ENCODE assay signal across 21 cellular contexts in genomic region chr7:91800389-91800788, GRCh38.
DNase-seq lines count a peak whose midpoint lies in the region; ATAC-seq, FAIRE-seq and TF ChIP-seq lines count a peak whose summit lies in the region.
"Had no signal": no experiment of that assay in that cellular context is flagged by ENCODE, and none has a peak within 500 bp of the region (broad histone marks: within the 10 kb centered on the region; RNA-seq: fewer than 3 reads in every experiment).

No MANE protein-coding gene starts in this region.

- H3K36me3 ChIP-seq in HepG2 (replicated peaks in 1 of 2; ENCODE audit: control insufficient read depth in 1 of 2, insufficient read depth in 2 of 2, low read length in 2 of 2) (no peaks in the 10 kb centered on the region), right lobe of liver (no peaks in the 10 kb centered on the region), left ventricle myocardium inferior (no peaks in the 10 kb centered on the region), stomach (peaks cover 0 to 10% (median 0%) of the 10 kb centered on the region in 4 donors)
- H3K36me3 ChIP-seq: SJCRH30 had no signal

- H3K4me3 Mint-ChIP-seq in stimulated activated memory B cell treated with anti-CD40 and anti-IgM and Interleukin-4, amounts not matched to agents 10 μg/mL and 1 μg/mL and 100 μg/mL, for 72 hours: no peak overlapping the region
- H3K4me3 Mint-ChIP-seq: B cell, CD14-positive monocyte, GM23338 had no signal

- H4K20me1 ChIP-seq in HepG2 (ENCODE audit: insufficient read depth, low read length): no peaks in the 10 kb centered on the region

- in situ Hi-C loops in HepG2 (cut with HindIII; ENCODE audit: extremely low pct_ligation_motif_present, low pct_unique_long_range_greater_than_20kb): no loop called here

- no peak overlapping the region for H2AFZ ChIP-seq in HepG2 (ENCODE audit: low read length)
- H2AFZ ChIP-seq: GM23338 had no signal

- TF ChIP-seq POLR2A in HepG2 (IDR thresholded peaks at IDR 0.05; ENCODE audit: insufficient read depth in 1 of 2, low read depth in 2 of 2, low read length in 2 of 2): no peak
- no peak for TF ChIP-seq POLR2A in right lobe of liver (IDR thresholded peaks at IDR 0.05)
- TF ChIP-seq POLR2A in stomach (IDR thresholded peaks at IDR 0.05): no peak

- H3K27me3 Mint-ChIP-seq in stimulated activated memory B cell treated with anti-CD40 and anti-IgM and Interleukin-4, amounts not matched to agents 10 μg/mL and 1 μg/mL and 100 μg/mL, for 72 hours: no peaks in the 10 kb centered on the region
- H3K27me3 Mint-ChIP-seq: B cell had no signal

- H3K27me3 ChIP-seq in HepG2 (ENCODE audit: control insufficient read depth in 1 of 2, insufficient read depth in 2 of 2, low read length in 2 of 2) (no peaks in the 10 kb centered on the region), right lobe of liver (no peaks in the 10 kb centered on the region), left ventricle myocardium inferior (ENCODE audit: low read depth) (no peaks in the 10 kb centered on the region), stomach (no peaks in the 10 kb centered on the region)
- H3K27me3 ChIP-seq: SJCRH30 had no signal

- CTCF ChIA-PET in HepG2 (lab: Yijun Ruan, JAX; ENCODE audit: low intra/inter-chr PET ratio, low total read pairs): no interaction called here

- no peak overlapping the region for H3K9ac ChIP-seq in HepG2 (ENCODE audit: insufficient read depth, low read depth, low read length)

- no peak for FAIRE-seq in HepG2 (lab: Jason Lieb, UNC)
- FAIRE-seq: D721Med, GM18507 had no signal

- H3K79me2 ChIP-seq in HepG2 (ENCODE audit: insufficient read depth, low read length): no peaks in the 10 kb centered on the region

- POLR2A ChIA-PET in HepG2 (lab: Yijun Ruan, JAX): no interaction called here

- H3K9me3 ChIP-seq in HepG2 (ENCODE audit: low read length): no peaks in the 10 kb centered on the region
- no peaks in the 10 kb centered on the region for H3K9me3 ChIP-seq in right lobe of liver
- H3K9me3 ChIP-seq in left ventricle myocardium inferior (replicated peaks): no peaks in the 10 kb centered on the region
- no peaks in the 10 kb centered on the region for H3K9me3 ChIP-seq in stomach
- H3K9me3 ChIP-seq: SJCRH30 had no signal

- no peak overlapping the region for H3K4me2 ChIP-seq in HepG2 (ENCODE audit: low read depth, low read length)
- H3K4me2 ChIP-seq: GM23338 had no signal

- intact Hi-C loops in HepG2 (cut with micrococcal nuclease; ENCODE audit: unreplicated experiment): no loop called here
- intact Hi-C loops in right lobe of liver (cut with DNase I): no loop called here
- intact Hi-C loops in left ventricle myocardium inferior (cut with micrococcal nuclease): no loop called here
- intact Hi-C loops in stomach (cut with DNase I; ENCODE audit: low total_unique reads): no loop called here

- H3K4me1 ChIP-seq in HepG2 (ENCODE audit: insufficient read depth, low read length) (peaks cover 10% of the 10 kb centered on the region; the same call in 1 of the 2 replicates), right lobe of liver (no peaks in the 10 kb centered on the region), left ventricle myocardium inferior (peaks cover 10% of the 10 kb centered on the region), stomach (no peaks in the 10 kb centered on the region)
- H3K4me1 ChIP-seq: SJCRH30 had no signal

- no peak for DNase-seq in HepG2 (ENCODE audit: low spot score)
- no peak for DNase-seq in right lobe of liver
- DNase-seq in left ventricle myocardium inferior: peak; percentile 35
- no peak for DNase-seq in stomach
- DNase-seq: DMS53, GDM1, HCEC 1CT, KG1, NCI-H1092 treated with DMSO at 0.1 percent for 48 hours, NCI-H1436 treated with DMSO at 0.1 percent for 48 hours, NCI-H1930, SJCRH30 had no signal

- H3K4me1 Mint-ChIP-seq in stimulated activated memory B cell treated with anti-CD40 and anti-IgM and Interleukin-4, amounts not matched to agents 10 μg/mL and 1 μg/mL and 100 μg/mL, for 72 hours: no peaks in the 10 kb centered on the region
- H3K4me1 Mint-ChIP-seq: B cell, CD14-positive monocyte, GM23338 had no signal

- 61% methylated on average over 2 of the region's 9 CpGs for WGBS in HepG2 (ENCODE audit: low lambda C conversion rate)
- 71% methylated on average over 2 of the region's 9 CpGs for WGBS in right lobe of liver (ENCODE audit: insufficient coverage, low coverage, low lambda C conversion rate, missing lambda C conversion rate)
- WGBS in stomach, 5 donors: 87 to 95% (median 93%) methylated on average over 6 to 9 of the region's 9 CpGs

- BruUV-seq in HepG2 (replicated peaks; lab: Mats Ljungman, UMichigan): no TSS peak

- H3K4me3 ChIP-seq in HepG2 (replicated peaks in 1 of 3; ENCODE audit: insufficient read depth in 1 of 3, low read depth in 2 of 3, low read length in 3 of 3) (no peak overlapping the region), right lobe of liver (no peak overlapping the region), left ventricle myocardium inferior (no peak overlapping the region), stomach (no peak overlapping the region)
- H3K4me3 ChIP-seq: GM23338, SJCRH30 had no signal

- no peaks in the 10 kb centered on the region for H3K36me3 Mint-ChIP-seq in stimulated activated memory B cell treated with anti-CD40 and anti-IgM and Interleukin-4, amounts not matched to agents 10 μg/mL and 1 μg/mL and 100 μg/mL, for 72 hours
- H3K36me3 Mint-ChIP-seq: CD14-positive monocyte had no signal

- peak; percentile 38; the same call in 2 of the 3 replicates for ATAC-seq in HepG2
- no peak for ATAC-seq in right lobe of liver
- ATAC-seq in stimulated activated memory B cell treated with anti-CD40 and anti-IgM and Interleukin-4, amounts not matched to agents 10 μg/mL and 1 μg/mL and 100 μg/mL, for 72 hours: peak; percentile 13
- no peak for ATAC-seq in HG03460 (IDR thresholded peaks at IDR 0.05; ENCODE audit: unreplicated experiment)
- no peak for ATAC-seq in GM19395 (IDR thresholded peaks at IDR 0.05; ENCODE audit: unreplicated experiment)
- ATAC-seq: GM23338 had no signal

- no peaks in the 10 kb centered on the region for H3K9me3 Mint-ChIP-seq in stimulated activated memory B cell treated with anti-CD40 and anti-IgM and Interleukin-4, amounts not matched to agents 10 μg/mL and 1 μg/mL and 100 μg/mL, for 72 hours
- H3K9me3 Mint-ChIP-seq: GM23338 had no signal

- no peak overlapping the region for H3K27ac ChIP-seq in HepG2 (ENCODE audit: extremely low read length, insufficient read depth, low read length)
- H3K27ac ChIP-seq in right lobe of liver: no peak overlapping the region
- no peak overlapping the region for H3K27ac ChIP-seq in left ventricle myocardium inferior (replicated peaks)
- H3K27ac ChIP-seq in stomach: no peak overlapping the region
- H3K27ac ChIP-seq: HL-60, SJCRH30 had no signal

- H3K27ac Mint-ChIP-seq in stimulated activated memory B cell treated with anti-CD40 and anti-IgM and Interleukin-4, amounts not matched to agents 10 μg/mL and 1 μg/mL and 100 μg/mL, for 72 hours: no peak overlapping the region
- H3K27ac Mint-ChIP-seq: B cell, CD14-positive monocyte, GM23338 had no signal

- no peak for TF ChIP-seq CTCF in HepG2 (CRISPR knock-in tag; IDR thresholded peaks at IDR 0.05)
- no peak for TF ChIP-seq CTCF in right lobe of liver (IDR thresholded peaks at IDR 0.05)
- TF ChIP-seq CTCF in left ventricle myocardium inferior (IDR thresholded peaks at IDR 0.05; ENCODE audit: borderline replicate concordance): peak; percentile 13
- TF ChIP-seq CTCF in stomach (IDR thresholded peaks at IDR 0.05): no peak

- no peak for TF ChIP-seq EP300 in HepG2 (IDR thresholded peaks at IDR 0.05; ENCODE audit: low read depth in 2 of 2, low read length in 2 of 2)
- no peak for TF ChIP-seq EP300 in HepG2 (CRISPR knock-in tag; IDR thresholded peaks at IDR 0.05; ENCODE audit: borderline replicate concordance)
- TF ChIP-seq EP300 in stomach (IDR thresholded peaks at IDR 0.05): no peak

- TF ChIP-seq RAD21 in HepG2 (CRISPR knock-in tag; IDR thresholded peaks at IDR 0.05): no peak

TF ChIP-seq in HepG2, 621 proteins besides CTCF, POLR2A, EP300 and RAD21 (continues in another document):
- TF ChIP-seq MIER2 (CRISPR knock-in tag; IDR thresholded peaks at IDR 0.05) (no peak), ZGPAT (CRISPR knock-in tag; IDR thresholded peaks at IDR 0.05) (no peak)
- TF ChIP-seq, protein P1, sequence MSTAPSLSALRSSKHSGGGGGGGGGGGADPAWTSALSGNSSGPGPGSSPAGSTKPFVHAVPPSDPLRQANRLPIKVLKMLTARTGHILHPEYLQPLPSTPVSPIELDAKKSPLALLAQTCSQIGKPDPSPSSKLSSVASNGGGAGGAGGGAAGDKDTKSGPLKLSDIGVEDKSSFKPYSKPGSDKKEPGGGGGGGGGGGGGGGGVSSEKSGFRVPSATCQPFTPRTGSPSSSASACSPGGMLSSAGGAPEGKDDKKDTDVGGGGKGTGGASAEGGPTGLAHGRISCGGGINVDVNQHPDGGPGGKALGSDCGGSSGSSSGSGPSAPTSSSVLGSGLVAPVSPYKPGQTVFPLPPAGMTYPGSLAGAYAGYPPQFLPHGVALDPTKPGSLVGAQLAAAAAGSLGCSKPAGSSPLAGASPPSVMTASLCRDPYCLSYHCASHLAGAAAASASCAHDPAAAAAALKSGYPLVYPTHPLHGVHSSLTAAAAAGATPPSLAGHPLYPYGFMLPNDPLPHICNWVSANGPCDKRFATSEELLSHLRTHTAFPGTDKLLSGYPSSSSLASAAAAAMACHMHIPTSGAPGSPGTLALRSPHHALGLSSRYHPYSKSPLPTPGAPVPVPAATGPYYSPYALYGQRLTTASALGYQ (CRISPR knock-in tag; IDR thresholded peaks at IDR 0.05): no peak

Comparison
In these comparisons a context has a peak if more than half of its experiments do, and no peak if none do; other contexts are left out.
1. ATAC-seq: peak in HepG2 (single experiment) and stimulated activated memory B cell treated with anti-CD40 and anti-IgM and Interleukin-4, amounts not matched to agents 10 μg/mL and 1 μg/mL and 100 μg/mL, for 72 hours (single experiment); none in right lobe of liver (0 of 4), HG03460 (single experiment) and GM19395 (single experiment).